Comparison of ENCODE assay signal across 8 cellular contexts in the genomic region with DNA sequence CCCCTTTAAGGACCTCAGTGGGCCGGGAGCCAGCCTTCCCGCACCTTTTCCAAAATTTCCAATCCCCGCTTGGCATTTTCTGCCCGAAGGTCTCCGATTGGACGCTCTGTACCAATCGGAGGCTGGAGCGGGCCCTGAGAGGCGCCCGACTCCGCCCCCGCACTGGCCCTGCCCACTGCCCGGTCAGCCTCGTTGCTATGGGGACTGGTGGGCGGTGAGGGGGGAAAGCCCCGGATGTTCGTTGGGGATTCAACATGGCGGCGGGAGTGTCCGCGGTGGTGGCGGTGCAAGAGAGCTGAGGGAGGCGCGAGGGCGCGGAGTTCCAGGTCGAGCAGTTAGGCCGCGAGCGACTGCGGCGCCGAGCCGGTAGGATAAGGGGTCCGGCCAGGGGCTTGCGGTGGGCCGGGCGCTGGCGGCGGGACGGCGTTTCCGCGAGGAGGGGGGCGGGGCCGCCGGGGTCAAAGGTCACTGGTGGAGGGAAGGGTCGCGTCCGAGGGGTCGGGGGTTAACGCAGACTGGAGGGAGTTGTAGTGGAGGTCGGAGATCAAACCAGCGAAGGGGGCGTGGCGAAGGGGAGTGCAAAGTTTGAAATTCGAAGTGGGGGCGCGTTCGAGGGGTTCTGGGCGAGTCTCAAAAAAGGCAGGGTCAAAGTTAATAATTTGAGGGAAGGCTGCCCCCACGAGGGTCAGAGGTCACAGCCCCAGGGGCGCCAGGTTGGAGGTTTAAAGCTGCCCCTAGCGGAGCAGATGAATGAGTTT. TPM values are rescaled to one million over a fixed set of nuclear protein-coding genes. Genes with fewer than 3 reads are reported as not detected.
DNase-seq lines count a peak whose midpoint lies in the region; ATAC-seq and TF ChIP-seq lines count a peak whose summit lies in the region.

A gene (plus strand): TSS at position 233 of the 758 bp plus-strand sequence. CDS start 43,768 bp downstream, outside the sequence.

- in situ Hi-C loops in KBM-7 (cut with MboI; ENCODE audit: low pct_unique_long_range_greater_than_20kb, low sequenced_read_pairs), result no loop called here

- ATAC-seq in GM21619 (IDR thresholded peaks at IDR 0.05; ENCODE audit: unreplicated experiment), result peak; percentile 91

- no peak for TF ChIP-seq CTCF in epithelial cell of proximal tubule (conservative IDR thresholded peaks at IDR 0.05; ENCODE audit: low read depth, low read length)

- no peaks in the 10 kb centered on the region for H3K9me3 ChIP-seq in mucosa of rectum (ENCODE audit: control insufficient read depth in 2 of 2, low read length in 2 of 2)

- peak within 1 kb of the TSS; percentile 98 for H3K27ac Mint-ChIP-seq in activated T-cell treated with anti-CD3 and anti-CD28 coated beads, Interleukin-2, amount 50 U/mL, for 24 hours

- peak; percentile 94 for DNase-seq in DMS153 (lab: John Stamatoyannopoulos, UW)
- peak; percentile 98 for DNase-seq in KBM-7
- peak; percentile 99 for DNase-seq in activated T-cell treated with anti-CD3 and anti-CD28 coated beads, Interleukin-2, amount 50 U/mL, for 24 hours
- peak; percentile 54 for DNase-seq in epithelial cell of proximal tubule (ENCODE audit: low read depth)
- peak; percentile 99 for DNase-seq in stimulated activated CD8-positive, alpha-beta memory T cell treated with anti-CD3 and anti-CD28 coated beads, Interleukin-4, amount 100 ng/mL, for 48 hours

- H3K4me1 Mint-ChIP-seq in activated T-cell treated with anti-CD3 and anti-CD28 coated beads, Interleukin-2, amount 50 U/mL, for 24 hours (ENCODE audit: low read depth), result peaks cover 39% of the 10 kb centered on the region

- peaks cover 3% of the 10 kb centered on the region for H3K27me3 Mint-ChIP-seq in activated T-cell treated with anti-CD3 and anti-CD28 coated beads, Interleukin-2, amount 50 U/mL, for 24 hours

- H3K9me3 Mint-ChIP-seq in activated T-cell treated with anti-CD3 and anti-CD28 coated beads, Interleukin-2, amount 50 U/mL, for 24 hours, result no peaks in the 10 kb centered on the region

- peak within 1 kb of the TSS; percentile 97 for H3K4me3 Mint-ChIP-seq in activated T-cell treated with anti-CD3 and anti-CD28 coated beads, Interleukin-2, amount 50 U/mL, for 24 hours

- H3K27me3 ChIP-seq in mucosa of rectum (ENCODE audit: control insufficient read depth in 2 of 2, insufficient read depth in 2 of 2, low read length in 2 of 2), result peaks cover 0 to 2% of the 10 kb centered on the region in 2 donors

- H3K9ac ChIP-seq in mucosa of rectum (ENCODE audit: low read depth in 1 of 2, low read length in 2 of 2), result peak within 1 kb of the TSS; percentile 81 to 90

- peak within 1 kb of the TSS; percentile 97 for H3K4me3 ChIP-seq in epithelial cell of proximal tubule (ENCODE audit: low read depth, low read length)
- peak within 1 kb of the TSS; percentile 82 to 89 for H3K4me3 ChIP-seq in mucosa of rectum (ENCODE audit: low read length in 2 of 2)

- no peaks in the 10 kb centered on the region for H3K36me3 ChIP-seq in mucosa of rectum (ENCODE audit: control insufficient read depth in 2 of 2, insufficient read depth in 2 of 2, low read length in 2 of 2)

- peaks cover 6% of the 10 kb centered on the region for H3K36me3 Mint-ChIP-seq in activated T-cell treated with anti-CD3 and anti-CD28 coated beads, Interleukin-2, amount 50 U/mL, for 24 hours (ENCODE audit: low read depth)

- H3K4me1 ChIP-seq in mucosa of rectum (ENCODE audit: control insufficient read depth in 2 of 2, insufficient read depth in 2 of 2, low read length in 2 of 2), result peaks cover 29 to 37% of the 10 kb centered on the region in 2 donors

- H3K27ac ChIP-seq in mucosa of rectum (ENCODE audit: low read depth in 2 of 2, low read length in 2 of 2), result peak within 1 kb of the TSS; percentile 95 to 98

TF ChIP-seq in PFSK-1, 5 proteins besides CTCF, POLR2A, EP300 and RAD21:
- TF ChIP-seq, protein P1, sequence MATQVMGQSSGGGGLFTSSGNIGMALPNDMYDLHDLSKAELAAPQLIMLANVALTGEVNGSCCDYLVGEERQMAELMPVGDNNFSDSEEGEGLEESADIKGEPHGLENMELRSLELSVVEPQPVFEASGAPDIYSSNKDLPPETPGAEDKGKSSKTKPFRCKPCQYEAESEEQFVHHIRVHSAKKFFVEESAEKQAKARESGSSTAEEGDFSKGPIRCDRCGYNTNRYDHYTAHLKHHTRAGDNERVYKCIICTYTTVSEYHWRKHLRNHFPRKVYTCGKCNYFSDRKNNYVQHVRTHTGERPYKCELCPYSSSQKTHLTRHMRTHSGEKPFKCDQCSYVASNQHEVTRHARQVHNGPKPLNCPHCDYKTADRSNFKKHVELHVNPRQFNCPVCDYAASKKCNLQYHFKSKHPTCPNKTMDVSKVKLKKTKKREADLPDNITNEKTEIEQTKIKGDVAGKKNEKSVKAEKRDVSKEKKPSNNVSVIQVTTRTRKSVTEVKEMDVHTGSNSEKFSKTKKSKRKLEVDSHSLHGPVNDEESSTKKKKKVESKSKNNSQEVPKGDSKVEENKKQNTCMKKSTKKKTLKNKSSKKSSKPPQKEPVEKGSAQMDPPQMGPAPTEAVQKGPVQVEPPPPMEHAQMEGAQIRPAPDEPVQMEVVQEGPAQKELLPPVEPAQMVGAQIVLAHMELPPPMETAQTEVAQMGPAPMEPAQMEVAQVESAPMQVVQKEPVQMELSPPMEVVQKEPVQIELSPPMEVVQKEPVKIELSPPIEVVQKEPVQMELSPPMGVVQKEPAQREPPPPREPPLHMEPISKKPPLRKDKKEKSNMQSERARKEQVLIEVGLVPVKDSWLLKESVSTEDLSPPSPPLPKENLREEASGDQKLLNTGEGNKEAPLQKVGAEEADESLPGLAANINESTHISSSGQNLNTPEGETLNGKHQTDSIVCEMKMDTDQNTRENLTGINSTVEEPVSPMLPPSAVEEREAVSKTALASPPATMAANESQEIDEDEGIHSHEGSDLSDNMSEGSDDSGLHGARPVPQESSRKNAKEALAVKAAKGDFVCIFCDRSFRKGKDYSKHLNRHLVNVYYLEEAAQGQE (IDR thresholded peaks at IDR 0.05; ENCODE audit: insufficient read depth in 1 of 2, low read depth in 2 of 2, low read length in 2 of 2), result no peak
- TF ChIP-seq FOXP2 (optimal IDR thresholded peaks at IDR 0.05; ENCODE audit: borderline replicate concordance, extremely low read depth, extremely low read length, insufficient read depth), result no peak
- peak; percentile 69; the same call in 1 of the 2 replicates for TF ChIP-seq TAF1 (IDR thresholded peaks at IDR 0.05; ENCODE audit: borderline replicate concordance, insufficient read depth, low read length)
- peak; percentile 60; the same call in 1 of the 2 replicates for TF ChIP-seq POLR2AphosphoS5 (IDR thresholded peaks at IDR 0.05; ENCODE audit: low read depth, low read length)

RNA-seq across cellular contexts. Expression of the gene that starts here (rescaled TPM):
- 47.3 TPM for polyA plus RNA-seq in PFSK-1 (2012; ENCODE audit: insufficient read length, low read depth)
- total RNA-seq in epithelial cell of proximal tubule, result 24.7 and 27.5 TPM in 2 replicates

Comparison
In these comparisons a context has a peak if more than half of its experiments do, and no peak if none do; other contexts are left out.
1. Peak in every context shown above with its lines: DNase-seq, ATAC-seq, H3K4me3 ChIP-seq and H3K27ac ChIP-seq.